35 cellular contexts compared by ENCODE assay signal in the genomic region with DNA sequence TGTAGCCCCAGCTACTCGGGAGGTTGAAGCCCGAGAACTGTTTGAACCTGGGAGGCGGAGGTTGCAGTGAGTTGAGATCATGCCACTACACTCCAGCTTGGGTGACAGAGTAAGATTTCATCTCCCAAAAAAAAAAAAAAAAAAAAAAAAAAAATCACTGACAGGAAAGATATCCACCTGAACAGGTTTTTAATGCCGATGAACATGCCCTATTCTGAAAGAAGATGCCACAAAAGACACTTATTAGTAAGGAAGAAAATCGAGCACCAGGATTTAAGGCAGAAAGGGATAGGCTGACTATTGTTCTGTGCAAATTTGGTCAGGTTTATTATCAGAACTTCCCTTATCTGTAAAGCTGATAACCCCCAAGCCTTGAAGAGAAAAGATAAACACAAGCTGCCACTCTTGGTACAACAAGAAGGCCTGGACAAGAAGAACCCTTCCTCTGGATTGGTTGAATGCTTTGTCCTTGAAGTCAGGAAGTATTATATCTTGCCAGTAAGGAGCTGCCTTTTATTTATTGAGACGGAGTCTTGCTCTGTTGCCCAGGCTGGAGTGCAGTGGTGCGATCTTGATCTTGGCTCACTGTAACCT. TPM values are rescaled to one million over a fixed set of nuclear protein-coding genes. Genes with fewer than 3 reads are reported as not detected.
"Had no signal": no experiment of that assay in that cellular context is flagged by ENCODE, and none has a peak within 500 bp of the region (broad histone marks: within the 10 kb centered on the region; RNA-seq: fewer than 3 reads in every experiment).

No MANE protein-coding gene starts in this region.

- H3K27ac ChIP-seq: adrenal gland, brain microvascular endothelial cell, PC-9, RWPE1 had no signal

- ATAC-seq: activated CD4-positive, alpha-beta T cell treated with anti-CD3 and anti-CD28 coated beads for 36 hours; activated CD4-positive, CD25-positive, alpha-beta regulatory T cell treated with anti-CD3 and anti-CD28 coated beads, Interleukin-2, amount 50 U/mL, for 24 hours; activated naive CD4-positive, alpha-beta T cell treated with anti-CD3 and anti-CD28 coated beads, Interleukin-2, amount 50 U/mL, for 72 hours; activated T-cell treated with anti-CD3 and anti-CD28 coated beads, Interleukin-2, amount 50 U/mL, for 4 hours; Right ventricle myocardium inferior; WTC11 had no signal

- DNase-seq: activated CD4-positive, alpha-beta T cell treated with anti-CD3 and anti-CD28 coated beads for 36 hours; activated CD4-positive, alpha-beta T cell treated with anti-CD3 and anti-CD28 coated beads, Interleukin-2, amount 10 ng/mL, durations not matched to agents 7 days and 5 days; activated CD4-positive, alpha-beta T cell treated with anti-CD3 and anti-CD28 coated beads, Interleukin-2, amount 50 U/mL, for 48 hours; activated CD8-positive, alpha-beta memory T cell treated with anti-CD3 and anti-CD28 coated beads, Interleukin-2, amount 50 U/mL, for 4 hours; activated gamma-delta T cell treated with Interleukin-2 at 50 U/mL for 16 hours; activated naive CD4-positive, alpha-beta T cell treated with anti-CD3 and anti-CD28 coated beads for 36 hours; activated T-cell treated with anti-CD3 and anti-CD28 coated beads for 4 hours; activated T-cell treated with anti-CD3 and anti-CD28 coated beads, Interleukin-2, amount 50 U/mL, for 4 hours; brain microvascular endothelial cell; central memory CD4-positive, alpha-beta T cell; Karpas-422; MV-4-11; NCI-H1092; NCI-H1436 treated with DMSO at 0.1 percent for 48 hours; NCI-H1694 treated with DMSO at 0.1 percent for 48 hours; NCI-H2029; NCI-H345; NCI-H510A; NCI-H526; NCI-H748 treated with DMSO at 0.1 percent for 48 hours; NK-92 treated with Interleukin-12 subunit alpha and Interleukin-12 subunit beta, amount 100 ng/mL, for 24 hours; PC-9; T-helper 1 cell; T-helper 2 cell; T-helper 9 cell had no signal

- H3K4me3 Mint-ChIP-seq: activated CD4-positive, alpha-beta T cell treated with anti-CD3 and anti-CD28 coated beads for 36 hours; activated CD4-positive, alpha-beta T cell treated with anti-CD3 and anti-CD28 coated beads, Interleukin-2, amount 10 ng/mL, durations not matched to agents 7 days and 5 days; activated naive CD4-positive, alpha-beta T cell treated with anti-CD3 and anti-CD28 coated beads for 36 hours; activated T-cell treated with anti-CD3 and anti-CD28 coated beads, Interleukin-2, amount 50 U/mL, for 4 hours; activated T-helper 1 cell treated with anti-CD3 and anti-CD28 coated beads, Interleukin-12 subunit alpha, Interleukin-12 subunit beta, Interleukin-2, Interleukin-4 antibody, amounts not matched to agents 30 ng/mL and 10 ng/mL and 1 ng/mL, durations not matched to agents 14 hours and 24 hours and 36 hours; WTC11 had no signal

- H3K9me3 ChIP-seq: adrenal gland had no signal

- H3K27ac Mint-ChIP-seq: activated CD4-positive, alpha-beta T cell treated with anti-CD3 and anti-CD28 coated beads for 36 hours; activated CD4-positive, alpha-beta T cell treated with anti-CD3 and anti-CD28 coated beads, Interleukin-2, amount 10 ng/mL, durations not matched to agents 7 days and 5 days; activated naive CD4-positive, alpha-beta T cell treated with anti-CD3 and anti-CD28 coated beads for 36 hours; activated naive CD4-positive, alpha-beta T cell treated with anti-CD3 and anti-CD28 coated beads, Interleukin-2, amount 50 U/mL, for 72 hours; activated T-helper 1 cell treated with anti-CD3 and anti-CD28 coated beads, Interleukin-12 subunit alpha, Interleukin-12 subunit beta, Interleukin-2, Interleukin-4 antibody, amounts not matched to agents 30 ng/mL and 10 ng/mL and 1 ng/mL, durations not matched to agents 14 hours and 24 hours and 36 hours; WTC11 had no signal

- H3K9me3 Mint-ChIP-seq: activated CD4-positive, alpha-beta T cell treated with anti-CD3 and anti-CD28 coated beads, Interleukin-2, amount 10 ng/mL, durations not matched to agents 7 days and 5 days; activated naive CD4-positive, alpha-beta T cell treated with anti-CD3 and anti-CD28 coated beads for 36 hours; activated naive CD4-positive, alpha-beta T cell treated with anti-CD3 and anti-CD28 coated beads, Interleukin-2, amount 50 U/mL, for 72 hours; activated T-cell treated with anti-CD3 and anti-CD28 coated beads, Interleukin-2, amount 50 U/mL, for 4 hours; activated T-helper 1 cell treated with anti-CD3 and anti-CD28 coated beads, Interleukin-12 subunit alpha, Interleukin-12 subunit beta, Interleukin-2, Interleukin-4 antibody, amounts not matched to agents 30 ng/mL and 10 ng/mL and 1 ng/mL, durations not matched to agents 14 hours and 24 hours and 36 hours; WTC11 had no signal

- H3K27me3 ChIP-seq: adrenal gland, brain microvascular endothelial cell had no signal

- H3K36me3 Mint-ChIP-seq: WTC11 had no signal

- H3K27me3 Mint-ChIP-seq: activated CD4-positive, alpha-beta T cell treated with anti-CD3 and anti-CD28 coated beads for 36 hours; activated CD4-positive, alpha-beta T cell treated with anti-CD3 and anti-CD28 coated beads, Interleukin-2, amount 10 ng/mL, durations not matched to agents 7 days and 5 days had no signal

RNA-seq across cellular contexts. Expression of a gene that starts 6.5 kb away (rescaled TPM):
- total RNA-seq: activated CD4-positive, alpha-beta T cell treated with anti-CD3 and anti-CD28 coated beads for 36 hours; activated CD4-positive, alpha-beta T cell treated with anti-CD3 and anti-CD28 coated beads, Interleukin-2, amount 10 ng/mL, durations not matched to agents 7 days and 5 days; activated naive CD4-positive, alpha-beta T cell treated with anti-CD3 and anti-CD28 coated beads for 36 hours; activated naive CD4-positive, alpha-beta T cell treated with anti-CD3 and anti-CD28 coated beads, Interleukin-2, amount 50 U/mL, for 72 hours; activated T-cell treated with anti-CD3 and anti-CD28 coated beads, Interleukin-2, amount 50 U/mL, for 4 hours; activated T-helper 1 cell treated with anti-CD3 and anti-CD28 coated beads, Interleukin-12 subunit alpha, Interleukin-12 subunit beta, Interleukin-2, Interleukin-4 antibody, amounts not matched to agents 30 ng/mL and 10 ng/mL and 1 ng/mL, durations not matched to agents 14 hours and 24 hours and 36 hours; adrenal gland; aorta; cerebellum; MCF 10A; PC-9; Right ventricle myocardium inferior; WTC11 had no signal

RNA-seq across cellular contexts. Expression of a gene that starts 15.1 kb away (rescaled TPM):
- total RNA-seq: activated CD4-positive, alpha-beta T cell treated with anti-CD3 and anti-CD28 coated beads for 36 hours; activated naive CD4-positive, alpha-beta T cell treated with anti-CD3 and anti-CD28 coated beads for 36 hours; activated naive CD4-positive, alpha-beta T cell treated with anti-CD3 and anti-CD28 coated beads, Interleukin-2, amount 50 U/mL, for 72 hours; activated T-helper 1 cell treated with anti-CD3 and anti-CD28 coated beads, Interleukin-12 subunit alpha, Interleukin-12 subunit beta, Interleukin-2, Interleukin-4 antibody, amounts not matched to agents 30 ng/mL and 10 ng/mL and 1 ng/mL, durations not matched to agents 14 hours and 24 hours and 36 hours; cerebellum; MCF 10A; PC-9; WTC11 had no signal
